In genomic region chr7:30348083-30348560, GRCh38 we compare ENCODE assay signal across 8 cellular contexts.
DNase-seq lines count a peak whose midpoint lies in the region; ATAC-seq and TF ChIP-seq lines count a peak whose summit lies in the region.
"Had no signal": no experiment of that assay in that cellular context is flagged by ENCODE, and none has a peak within 500 bp of the region (broad histone marks: within the 10 kb centered on the region; RNA-seq: fewer than 3 reads in every experiment).

No MANE protein-coding gene starts in this region.

- peak overlapping the region; percentile 90 for H3K27ac Mint-ChIP-seq in activated CD4-positive, alpha-beta memory T cell treated with anti-CD3 and anti-CD28 coated beads for 36 hours
- H3K27ac Mint-ChIP-seq: nephron had no signal

- peak overlapping the region; percentile 75 for H3K4me3 Mint-ChIP-seq in activated CD4-positive, alpha-beta memory T cell treated with anti-CD3 and anti-CD28 coated beads for 36 hours
- H3K4me3 Mint-ChIP-seq: nephron had no signal

- peak; percentile 78 for ATAC-seq in GM18498 (IDR thresholded peaks at IDR 0.05; ENCODE audit: unreplicated experiment)

- intact Hi-C loops in activated CD4-positive, alpha-beta memory T cell treated with anti-CD3 and anti-CD28 coated beads for 36 hours (cut with micrococcal nuclease) = loop anchor here (1.0 to 10.0 kb wide), 7 partner anchors 18 to 214 kb away; partner anchors contain the start of genes GGCT, NOD1 and ZNRF2

- POLR2A ChIA-PET in HEK293T (lab: Yijun Ruan, JAX) = interaction anchor here (1.6 kb wide), 1 partner anchor 63 kb away, joined by 3 read pairs; no protein-coding TSS in a partner anchor
- POLR2A ChIA-PET in activated CD4-positive, alpha-beta memory T cell treated with anti-CD3 and anti-CD28 coated beads for 36 hours (lab: Charles Lee) = interaction anchor here (1.6 to 2.5 kb wide), 3 partner anchors 26 to 64 kb away, joined by 5 to 17 read pairs (median 6); partner anchors contain the start of gene ZNRF2

- peaks cover 67% of the 10 kb centered on the region for H3K4me1 Mint-ChIP-seq in activated CD4-positive, alpha-beta memory T cell treated with anti-CD3 and anti-CD28 coated beads for 36 hours (ENCODE audit: low read depth)
- H3K4me1 Mint-ChIP-seq: nephron had no signal

- no peaks in the 10 kb centered on the region for H3K27me3 Mint-ChIP-seq in activated CD4-positive, alpha-beta memory T cell treated with anti-CD3 and anti-CD28 coated beads for 36 hours

- CTCF ChIA-PET in HEK293T (lab: Yijun Ruan, JAX) = interaction anchor here (0.7 to 0.8 kb wide), 2 partner anchors 11 to 81 kb away, joined by 3 read pairs; no protein-coding TSS in a partner anchor
- CTCF ChIA-PET in activated CD4-positive, alpha-beta memory T cell treated with anti-CD3 and anti-CD28 coated beads for 36 hours (lab: Charles Lee) = interaction anchor here (0.6 to 2.0 kb wide), 3 partner anchors 25 to 68 kb away, joined by 3 to 9 read pairs (median 4); no protein-coding TSS in a partner anchor

- no peak for DNase-seq in HEK293T (ENCODE audit: extremely low spot score)
- peak; percentile 98 for DNase-seq in M059J (ENCODE audit: low read depth)
- peak; percentile 56 for DNase-seq in activated CD4-positive, alpha-beta memory T cell treated with anti-CD3 and anti-CD28 coated beads for 36 hours
- DNase-seq in fibroblast of peridontal ligament (ENCODE audit: extremely low read depth) = peak; percentile 87
- DNase-seq in stimulated activated CD4-positive, alpha-beta T cell treated with anti-CD3 and anti-CD28 coated beads, Interleukin-2, amount 100 ng/mL, for 4 hours (ENCODE audit: low read depth) = peak; percentile 43
- DNase-seq in NCI-H510A treated with DMSO at 0.1 percent for 48 hours (lab: John Stamatoyannopoulos, UW) = no peak

- no peaks in the 10 kb centered on the region for H3K36me3 Mint-ChIP-seq in activated CD4-positive, alpha-beta memory T cell treated with anti-CD3 and anti-CD28 coated beads for 36 hours

- no peaks in the 10 kb centered on the region for H3K9me3 Mint-ChIP-seq in activated CD4-positive, alpha-beta memory T cell treated with anti-CD3 and anti-CD28 coated beads for 36 hours

TF ChIP-seq in HEK293T, 16 proteins besides CTCF, POLR2A, EP300 and RAD21:
- TF ChIP-seq ZNF384 (IDR thresholded peaks at IDR 0.05) = peak; percentile 86
- no peak for TF ChIP-seq SUZ12 (IDR thresholded peaks at IDR 0.05)
TF ChIP-seq in HEK293T: peak in this region for 1.

Comparison
In these comparisons a context has a peak if more than half of its experiments do, and no peak if none do; other contexts are left out.
1. DNase-seq: peak in M059J (single experiment), activated CD4-positive, alpha-beta memory T cell treated with anti-CD3 and anti-CD28 coated beads for 36 hours (single experiment), fibroblast of peridontal ligament (single experiment) and stimulated activated CD4-positive, alpha-beta T cell treated with anti-CD3 and anti-CD28 coated beads, Interleukin-2, amount 100 ng/mL, for 4 hours (single experiment); none in HEK293T (single experiment) and NCI-H510A treated with DMSO at 0.1 percent for 48 hours (single experiment).